Comparison of ENCODE assay signal across 39 cellular contexts in the genomic region with DNA sequence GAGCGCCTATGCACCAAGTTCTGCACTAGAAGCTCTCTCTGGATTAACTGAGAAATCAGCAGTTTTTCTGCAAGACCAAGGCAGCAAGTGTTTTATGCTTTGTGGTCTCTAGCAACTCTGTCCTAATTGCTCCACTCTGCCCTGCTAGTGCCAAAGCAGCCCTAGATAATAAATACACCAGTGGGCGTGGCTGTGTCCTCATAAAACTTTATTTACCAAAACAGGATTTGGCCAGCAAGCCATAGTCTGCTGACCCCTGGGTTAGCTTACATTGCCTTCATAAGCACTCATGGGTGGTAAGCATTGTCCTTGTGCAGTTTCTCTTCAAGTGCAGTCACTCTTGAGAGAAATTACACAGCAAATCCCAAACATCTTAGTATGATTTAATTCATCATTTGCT. TPM values are rescaled to one million over a fixed set of nuclear protein-coding genes. Genes with fewer than 3 reads are reported as not detected.
DNase-seq lines count a peak whose midpoint lies in the region; FAIRE-seq and TF ChIP-seq lines count a peak whose summit lies in the region.
"Had no signal": no experiment of that assay in that cellular context is flagged by ENCODE, and none has a peak within 500 bp of the region (broad histone marks: within the 10 kb centered on the region; RNA-seq: fewer than 3 reads in every experiment).

No MANE protein-coding gene starts in this region.

- H3K9me3 Mint-ChIP-seq in glutamatergic neuron (ENCODE audit: unreplicated experiment) (no peaks in the 10 kb centered on the region), progenitor cell of endocrine pancreas (ENCODE audit: low read depth) (peaks cover 3% of the 10 kb centered on the region)
- H3K9me3 Mint-ChIP-seq: activated T-cell treated with anti-CD3 and anti-CD28 coated beads, Interleukin-2, amount 50 U/mL, for 72 hours; CD4-positive, alpha-beta T cell; HFFc6; stimulated activated naive CD8-positive, alpha-beta T cell treated with anti-CD3 and anti-CD28 coated beads, Interleukin-15, Interleukin-2, amounts not matched to agents 100 ng/mL and 50 ng/mL, for 24 hours had no signal

- no peak for TF ChIP-seq CTCF in fibroblast of villous mesenchyme (IDR thresholded peaks at IDR 0.05; ENCODE audit: insufficient read depth, low read depth, low read length)
- no peak for TF ChIP-seq CTCF in glutamatergic neuron (IDR thresholded peaks at IDR 0.05; ENCODE audit: partially characterized antibody, unreplicated experiment)
- no peak for TF ChIP-seq CTCF in progenitor cell of endocrine pancreas (IDR thresholded peaks at IDR 0.05; ENCODE audit: unreplicated experiment)

- FAIRE-seq in frontal cortex (lab: Jason Lieb, UNC): no peak
- FAIRE-seq: A549, astrocyte, colon, D721Med, TTC549, urothelium cell line had no signal

- H3K27ac Mint-ChIP-seq in glutamatergic neuron (ENCODE audit: unreplicated experiment) (no peak overlapping the region), progenitor cell of endocrine pancreas (no peak overlapping the region)
- H3K27ac Mint-ChIP-seq: activated T-cell treated with anti-CD3 and anti-CD28 coated beads, Interleukin-2, amount 50 U/mL, for 72 hours; CD4-positive, alpha-beta T cell; HFFc6; stimulated activated naive CD8-positive, alpha-beta T cell treated with anti-CD3 and anti-CD28 coated beads, Interleukin-15, Interleukin-2, amounts not matched to agents 100 ng/mL and 50 ng/mL, for 24 hours had no signal

- H3K4me1 Mint-ChIP-seq in glutamatergic neuron (ENCODE audit: low read depth, unreplicated experiment) (no peaks in the 10 kb centered on the region), progenitor cell of endocrine pancreas (ENCODE audit: low read depth) (no peaks in the 10 kb centered on the region)

- peak; percentile 27 for DNase-seq in NCI-H345 (lab: John Stamatoyannopoulos, UW)
- no peak for DNase-seq in NCI-H345 treated with DMSO at 0.1 percent for 48 hours (lab: John Stamatoyannopoulos, UW; ENCODE audit: unreplicated experiment)
- DNase-seq in NCI-H748 treated with DMSO at 0.1 percent for 48 hours (lab: John Stamatoyannopoulos, UW): peak; percentile 59
- DNase-seq in fibroblast of villous mesenchyme (ENCODE audit: low read depth): peak; percentile 58
- no peak for DNase-seq in glomerular visceral epithelial cell (ENCODE audit: extremely low spot score)
- DNase-seq in glutamatergic neuron: no peak
- no peak for DNase-seq in frontal cortex (ENCODE audit: low spot score in 2 of 2)
- no peak for DNase-seq in progenitor cell of endocrine pancreas (ENCODE audit: low spot score, unreplicated experiment)
- DNase-seq: activated CD4-positive, alpha-beta T cell treated with anti-CD3 and anti-CD28 coated beads, Interleukin-2, amount 50 U/mL, for 4 hours; activated T-cell treated with anti-CD3 and anti-CD28 coated beads, Interleukin-2, amount 50 U/mL, for 72 hours; CD4-positive, alpha-beta T cell; effector memory CD4-positive, alpha-beta T cell; GM23248; head of caudate nucleus; HFFc6; islet precursor cell; left ventricle myocardium superior; NCI-H1092; NCI-H2107; OCI-M1; right cardiac atrium; spleen; stimulated activated CD4-positive, alpha-beta T cell treated with anti-CD3 and anti-CD28 coated beads, Interleukin-2, amount 100 ng/mL, for 24 hours; stimulated activated CD8-positive, alpha-beta memory T cell treated with anti-CD3 and anti-CD28 coated beads, Interleukin-4, amount 100 ng/mL, for 48 hours had no signal

- H3K36me3 Mint-ChIP-seq in glutamatergic neuron (ENCODE audit: unreplicated experiment) (peaks cover 4% of the 10 kb centered on the region), progenitor cell of endocrine pancreas (ENCODE audit: insufficient read depth) (no peaks in the 10 kb centered on the region)

- H3K27me3 Mint-ChIP-seq in glutamatergic neuron (ENCODE audit: unreplicated experiment) (no peaks in the 10 kb centered on the region), progenitor cell of endocrine pancreas (peaks cover 7% of the 10 kb centered on the region)

- H3K4me3 Mint-ChIP-seq in glutamatergic neuron (ENCODE audit: unreplicated experiment) (no peak overlapping the region), progenitor cell of endocrine pancreas (ENCODE audit: low read depth) (no peak overlapping the region)
- H3K4me3 Mint-ChIP-seq: activated T-cell treated with anti-CD3 and anti-CD28 coated beads, Interleukin-2, amount 50 U/mL, for 72 hours; CD4-positive, alpha-beta T cell; HFFc6; stimulated activated naive CD8-positive, alpha-beta T cell treated with anti-CD3 and anti-CD28 coated beads, Interleukin-15, Interleukin-2, amounts not matched to agents 100 ng/mL and 50 ng/mL, for 24 hours had no signal

- no peak overlapping the region for H3K4me3 ChIP-seq in fibroblast of villous mesenchyme (ENCODE audit: low read depth, low read length)
- H3K4me3 ChIP-seq: A549, cardiac muscle cell, GM23248, SK-N-MC, spleen, thoracic aorta had no signal

RNA-seq across cellular contexts. Expression of a gene that starts 30.7 kb away (rescaled TPM):
- total RNA-seq in fibroblast of villous mesenchyme: not detected in 2 replicates
- not detected for total RNA-seq in glutamatergic neuron (ENCODE audit: unreplicated experiment)
- total RNA-seq in frontal cortex: 0.41 TPM
- not detected in 2 replicates for total RNA-seq in progenitor cell of endocrine pancreas
- total RNA-seq: activated T-cell treated with anti-CD3 and anti-CD28 coated beads, Interleukin-2, amount 50 U/mL, for 72 hours; astrocyte; cardiac muscle cell; CD4-positive, alpha-beta T cell; Daoy; GM23248; HFFc6; HT1080; left ventricle myocardium superior; mesenteric fat pad; myocyte; right cardiac atrium; spleen; T-helper 1 cell treated with Interleukin-12 subunit alpha and Interleukin-12 subunit beta and Interleukin-4 antibody, amounts not matched to agents 30 ng/mL and 1 ng/mL, for 36 hours; thoracic aorta had no signal

Comparison
In these comparisons a context has a peak if more than half of its experiments do, and no peak if none do; other contexts are left out.
1. DNase-seq: peak in NCI-H345 (single experiment), NCI-H748 treated with DMSO at 0.1 percent for 48 hours (single experiment) and fibroblast of villous mesenchyme (single experiment); none in NCI-H345 treated with DMSO at 0.1 percent for 48 hours (single experiment), glomerular visceral epithelial cell (single experiment), glutamatergic neuron (single experiment), frontal cortex (0 of 2) and progenitor cell of endocrine pancreas (single experiment).